ENCODE assay signal across 8 cellular contexts in the genomic region with DNA sequence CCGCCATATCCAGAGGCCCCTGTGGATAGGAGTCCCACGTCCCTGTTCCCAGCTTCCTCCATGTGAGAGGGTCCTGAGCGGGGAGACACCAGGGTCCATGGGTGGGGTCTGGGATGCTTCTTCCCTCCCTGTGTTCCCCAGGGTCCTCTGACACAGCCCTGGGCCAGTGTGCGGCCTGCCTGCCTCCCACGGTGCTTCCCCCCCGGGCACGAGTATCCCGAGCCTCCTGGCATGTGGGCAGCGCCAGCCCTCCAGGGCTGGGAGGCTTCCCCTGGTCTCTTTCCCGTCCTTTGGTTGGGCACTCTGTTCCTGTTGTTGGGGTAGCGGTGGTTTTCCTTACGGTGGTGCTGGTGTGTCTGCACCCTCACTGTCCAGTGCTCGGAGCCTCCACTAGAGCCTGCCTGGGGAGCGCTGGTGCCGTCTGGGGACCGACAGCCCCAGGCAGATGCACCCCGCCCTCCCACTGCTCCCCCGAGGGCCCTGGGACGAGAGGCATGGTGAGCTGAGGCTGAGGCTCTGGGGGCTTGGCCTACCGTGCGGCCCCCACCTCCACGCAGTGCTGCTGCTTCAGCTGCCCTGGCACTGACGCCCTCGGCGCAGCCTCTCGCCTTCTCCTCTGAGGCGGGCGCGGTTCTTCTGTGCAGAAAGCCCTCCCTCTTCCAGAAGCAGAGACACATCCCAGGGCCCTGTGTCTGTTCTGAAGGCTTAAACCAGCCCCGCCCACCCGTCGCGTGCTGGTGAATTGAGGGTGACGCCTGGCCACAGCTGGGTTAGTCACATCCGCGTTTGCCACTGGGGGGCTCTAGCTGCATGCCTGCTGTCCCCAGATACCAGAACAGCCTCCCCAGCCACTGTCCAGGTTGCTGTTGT. TPM values are rescaled to one million over a fixed set of nuclear protein-coding genes. Genes with fewer than 3 reads are reported as not detected.
DNase-seq lines count a peak whose midpoint lies in the region; ATAC-seq and TF ChIP-seq lines count a peak whose summit lies in the region.

No MANE protein-coding gene starts in this region.

- no peaks in the 10 kb centered on the region for H3K9me2 ChIP-seq in OCI-LY7 (ENCODE audit: insufficient read depth, low read length)

- H3K4me3 ChIP-seq in OCI-LY7 (ENCODE audit: low read depth, low read length, poor library complexity, severe bottlenecking) (no peak overlapping the region), fibroblast of the aortic adventitia (ENCODE audit: low read depth, low read length) (no peak overlapping the region), skeletal muscle satellite cell (ENCODE audit: low read length) (peak overlapping the region; percentile 18)

- no TSS peak for BruUV-seq in OCI-LY7 (replicated peaks; lab: Mats Ljungman, UMichigan)

- TF ChIP-seq CTCF in OCI-LY7 (conservative IDR thresholded peaks at IDR 0.05; ENCODE audit: low read length) (peak; percentile 67), fibroblast of the aortic adventitia (IDR thresholded peaks at IDR 0.05; ENCODE audit: insufficient read depth, low read length) (peak; percentile 27)

- H3K36me3 ChIP-seq in OCI-LY7 (ENCODE audit: insufficient read depth, low read length) (peaks cover 81% of the 10 kb centered on the region), skeletal muscle satellite cell (ENCODE audit: insufficient read depth, low read length) (peaks cover 75% of the 10 kb centered on the region)

- no peaks in the 10 kb centered on the region for H3K27me3 ChIP-seq in skeletal muscle satellite cell (ENCODE audit: control insufficient read depth, insufficient read depth, low read length)

- no peak overlapping the region for H3K27ac ChIP-seq in OCI-LY7 (ENCODE audit: low read depth, low read length, poor library complexity, severe bottlenecking)

- CTCF ChIA-PET in OCI-LY7 (lab: Charles Lee; ENCODE audit: unreplicated experiment), result no interaction called here

- POLR2A ChIA-PET in OCI-LY7 (lab: Charles Lee), result no interaction called here

- ATAC-seq in HG03342 (IDR thresholded peaks at IDR 0.05; ENCODE audit: unreplicated experiment) (no peak), HG02763 (IDR thresholded peaks at IDR 0.05; ENCODE audit: unreplicated experiment) (no peak), GM18873 (IDR thresholded peaks at IDR 0.05; ENCODE audit: low FRiP score, unreplicated experiment) (no peak), HG03039 (IDR thresholded peaks at IDR 0.05; ENCODE audit: unreplicated experiment) (no peak)

- H2AFZ ChIP-seq in OCI-LY7 (ENCODE audit: low read length), result no peak overlapping the region

- no peaks in the 10 kb centered on the region for H3K79me2 ChIP-seq in OCI-LY7 (ENCODE audit: insufficient read depth, low read depth, low read length)

- DNase-seq in GM04504 (ENCODE audit: low read depth), result peak; percentile 75
- DNase-seq in OCI-LY7 (ENCODE audit: low spot score), result peak; percentile 56
- DNase-seq in fibroblast of the aortic adventitia (ENCODE audit: low read depth), result peak; percentile 81

- H3K9ac ChIP-seq in skeletal muscle satellite cell (ENCODE audit: low read depth, low read length), result peak overlapping the region; percentile 19

- intact Hi-C loops in OCI-LY7 (cut with micrococcal nuclease; ENCODE audit: unreplicated experiment), result no loop called here

- no peaks in the 10 kb centered on the region for H3K9me3 ChIP-seq in OCI-LY7 (ENCODE audit: low read length)
- H3K9me3 ChIP-seq in skeletal muscle satellite cell (replicated peaks; ENCODE audit: low read length), result no peaks in the 10 kb centered on the region

- H4K20me1 ChIP-seq in OCI-LY7 (ENCODE audit: insufficient read depth, low read length), result no peaks in the 10 kb centered on the region

- H3K4me1 ChIP-seq in OCI-LY7 (ENCODE audit: insufficient read depth, low read length, poor library complexity, severe bottlenecking), result no peaks in the 10 kb centered on the region
- peaks cover 22% of the 10 kb centered on the region for H3K4me1 ChIP-seq in skeletal muscle satellite cell (ENCODE audit: control insufficient read depth, insufficient read depth, low read length)

- no peak overlapping the region for H3K4me2 ChIP-seq in OCI-LY7 (ENCODE audit: low read length)
- H3K4me2 ChIP-seq in skeletal muscle satellite cell (ENCODE audit: low read length), result peak overlapping the region; percentile 57

RNA-seq across cellular contexts. Expression of gene PLEKHJ1, which starts 27.9 kb away (rescaled TPM):
- total RNA-seq in OCI-LY7 (2014; rRNA removed; shearing (Covaris generic)), result 205 and 221 TPM in 2 replicates
- total RNA-seq in OCI-LY7 (2022) (122 and 129 TPM in 2 replicates), fibroblast of the aortic adventitia (ENCODE audit: low replicate concordance) (30.9 and 33.4 TPM in 2 replicates)
- 32.4 and 40.4 TPM in 2 replicates for total RNA-seq in skeletal muscle satellite cell (2012; rRNA removed)

RNA-seq across cellular contexts. Expression of gene SF3A2, which starts 28.4 kb away (rescaled TPM):
- total RNA-seq in OCI-LY7 (2014; rRNA removed; shearing (Covaris generic)), result 104 and 124 TPM in 2 replicates
- 206 and 207 TPM in 2 replicates for total RNA-seq in OCI-LY7 (2022)
- total RNA-seq in fibroblast of the aortic adventitia (ENCODE audit: low replicate concordance), result 11.9 and 29.6 TPM in 2 replicates
- total RNA-seq in skeletal muscle satellite cell (2012; rRNA removed), result 25.3 and 25.8 TPM in 2 replicates

RNA-seq across cellular contexts. Expression of gene AMH, which starts 40.9 kb away (rescaled TPM):
- 10.7 and 14.8 TPM in 2 replicates for total RNA-seq in OCI-LY7 (2014; rRNA removed; shearing (Covaris generic))
- total RNA-seq in OCI-LY7 (2022), result 45.7 and 49.7 TPM in 2 replicates
- 0.81 and 1.8 TPM in 2 replicates for total RNA-seq in fibroblast of the aortic adventitia (ENCODE audit: low replicate concordance)
- 0.76 and 1.1 TPM in 2 replicates for total RNA-seq in skeletal muscle satellite cell (2012; rRNA removed)

RNA-seq across cellular contexts. Expression of gene DOT1L, which starts 44.5 kb away (rescaled TPM):
- 19.5 and 27.7 TPM in 2 replicates for total RNA-seq in OCI-LY7 (2014; rRNA removed; shearing (Covaris generic))
- 86.0 and 88.3 TPM in 2 replicates for total RNA-seq in OCI-LY7 (2022)
- total RNA-seq in fibroblast of the aortic adventitia (ENCODE audit: low replicate concordance), result 10.3 and 12.0 TPM in 2 replicates
- 16.0 and 18.1 TPM in 2 replicates for total RNA-seq in skeletal muscle satellite cell (2012; rRNA removed)

RNA-seq across cellular contexts. Expression of gene JSRP1, which starts 48.0 kb away (rescaled TPM):
- total RNA-seq in OCI-LY7 (2014; rRNA removed; shearing (Covaris generic)), result 0.44 and 1.5 TPM in 2 replicates
- total RNA-seq in OCI-LY7 (2022) (13.8 and 15.9 TPM in 2 replicates), fibroblast of the aortic adventitia (ENCODE audit: low replicate concordance) (0.27 and 0.74 TPM in 2 replicates)
- total RNA-seq in skeletal muscle satellite cell (2012; rRNA removed), result 2.3 and 9.4 TPM in 2 replicates
